1 cellular context compared by ENCODE assay signal in the genomic region with DNA sequence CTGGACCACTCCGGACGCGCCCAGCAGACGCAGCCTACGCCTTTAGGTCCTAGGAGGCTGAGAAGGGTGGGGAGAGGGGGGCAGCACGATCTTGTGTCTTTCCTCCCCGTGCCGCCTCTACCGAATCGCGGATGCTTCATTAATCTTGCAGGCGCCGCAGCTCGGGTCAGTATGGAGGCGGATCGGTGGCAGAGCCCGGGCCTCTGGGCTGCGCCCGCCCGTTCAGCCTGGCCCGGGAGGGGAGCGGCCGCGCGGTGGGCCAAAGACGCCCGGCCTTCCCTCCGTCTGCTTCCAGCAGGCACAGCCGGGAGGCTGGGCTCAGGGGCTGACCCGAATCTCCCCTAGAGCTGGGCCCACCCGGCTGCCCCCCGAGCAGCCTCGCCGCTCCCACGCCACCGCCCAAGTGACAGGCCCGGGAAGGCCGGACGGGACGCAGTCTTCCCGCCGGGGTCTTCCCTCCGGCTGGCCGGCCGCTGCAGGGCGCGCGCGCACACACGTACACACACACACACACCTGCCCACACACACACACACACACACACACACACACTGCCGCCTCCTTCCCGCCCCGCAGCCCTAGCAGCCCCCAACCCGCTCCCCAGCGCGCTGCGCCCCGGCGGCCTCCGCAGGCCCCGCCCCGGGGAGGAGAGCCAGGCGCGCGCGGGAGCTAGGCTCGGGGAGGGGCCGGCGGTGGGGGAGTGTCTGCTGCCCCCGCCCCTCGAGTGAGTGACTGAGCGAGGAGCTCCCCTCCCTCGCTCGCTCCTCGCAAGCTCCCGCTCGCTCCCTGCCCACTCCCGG.
TF ChIP-seq lines count a peak whose summit lies in the region.

A gene with protein sequence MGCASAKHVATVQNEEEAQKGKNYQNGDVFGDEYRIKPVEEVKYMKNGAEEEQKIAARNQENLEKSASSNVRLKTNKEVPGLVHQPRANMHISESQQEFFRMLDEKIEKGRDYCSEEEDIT (plus strand): TSS at position 759 of the 798 bp plus-strand sequence. CDS start 90,481 bp downstream, outside the sequence.

TF ChIP-seq in HepG2, 621 proteins besides CTCF, POLR2A, EP300 and RAD21 (continued from another document and continues in another):
- no peak for TF ChIP-seq ZNF337 (CRISPR knock-in tag; IDR thresholded peaks at IDR 0.05; ENCODE audit: borderline replicate concordance, low read depth)
- TF ChIP-seq TAF1 (CRISPR knock-in tag; IDR thresholded peaks at IDR 0.05), result no peak
- TF ChIP-seq SNAI1 (CRISPR knock-in tag; IDR thresholded peaks at IDR 0.05; ENCODE audit: borderline replicate concordance), result no peak
- peak; percentile 55 for TF ChIP-seq ZFX (CRISPR knock-in tag; IDR thresholded peaks at IDR 0.05; ENCODE audit: low read depth)
- TF ChIP-seq, protein P1, sequence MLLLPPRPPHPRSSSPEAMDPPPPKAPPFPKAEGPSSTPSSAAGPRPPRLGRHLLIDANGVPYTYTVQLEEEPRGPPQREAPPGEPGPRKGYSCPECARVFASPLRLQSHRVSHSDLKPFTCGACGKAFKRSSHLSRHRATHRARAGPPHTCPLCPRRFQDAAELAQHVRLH (CRISPR knock-in tag; IDR thresholded peaks at IDR 0.05; ENCODE audit: borderline replicate concordance, low read depth), result no peak
- TF ChIP-seq TOE1 (CRISPR knock-in tag; IDR thresholded peaks at IDR 0.05), result no peak
- no peak for TF ChIP-seq ZNF615 (CRISPR knock-in tag; IDR thresholded peaks at IDR 0.05; ENCODE audit: borderline replicate concordance)
- no peak for TF ChIP-seq SRSF4 (IDR thresholded peaks at IDR 0.05; ENCODE audit: low read depth, low read length, poor library complexity, severe bottlenecking)
- no peak for TF ChIP-seq AGO2 (optimal IDR thresholded peaks at IDR 0.05; ENCODE audit: low read depth, low read length)
- TF ChIP-seq KDM2A (CRISPR knock-in tag; IDR thresholded peaks at IDR 0.05; ENCODE audit: borderline replicate concordance, low read depth), result no peak
- TF ChIP-seq, protein P2, sequence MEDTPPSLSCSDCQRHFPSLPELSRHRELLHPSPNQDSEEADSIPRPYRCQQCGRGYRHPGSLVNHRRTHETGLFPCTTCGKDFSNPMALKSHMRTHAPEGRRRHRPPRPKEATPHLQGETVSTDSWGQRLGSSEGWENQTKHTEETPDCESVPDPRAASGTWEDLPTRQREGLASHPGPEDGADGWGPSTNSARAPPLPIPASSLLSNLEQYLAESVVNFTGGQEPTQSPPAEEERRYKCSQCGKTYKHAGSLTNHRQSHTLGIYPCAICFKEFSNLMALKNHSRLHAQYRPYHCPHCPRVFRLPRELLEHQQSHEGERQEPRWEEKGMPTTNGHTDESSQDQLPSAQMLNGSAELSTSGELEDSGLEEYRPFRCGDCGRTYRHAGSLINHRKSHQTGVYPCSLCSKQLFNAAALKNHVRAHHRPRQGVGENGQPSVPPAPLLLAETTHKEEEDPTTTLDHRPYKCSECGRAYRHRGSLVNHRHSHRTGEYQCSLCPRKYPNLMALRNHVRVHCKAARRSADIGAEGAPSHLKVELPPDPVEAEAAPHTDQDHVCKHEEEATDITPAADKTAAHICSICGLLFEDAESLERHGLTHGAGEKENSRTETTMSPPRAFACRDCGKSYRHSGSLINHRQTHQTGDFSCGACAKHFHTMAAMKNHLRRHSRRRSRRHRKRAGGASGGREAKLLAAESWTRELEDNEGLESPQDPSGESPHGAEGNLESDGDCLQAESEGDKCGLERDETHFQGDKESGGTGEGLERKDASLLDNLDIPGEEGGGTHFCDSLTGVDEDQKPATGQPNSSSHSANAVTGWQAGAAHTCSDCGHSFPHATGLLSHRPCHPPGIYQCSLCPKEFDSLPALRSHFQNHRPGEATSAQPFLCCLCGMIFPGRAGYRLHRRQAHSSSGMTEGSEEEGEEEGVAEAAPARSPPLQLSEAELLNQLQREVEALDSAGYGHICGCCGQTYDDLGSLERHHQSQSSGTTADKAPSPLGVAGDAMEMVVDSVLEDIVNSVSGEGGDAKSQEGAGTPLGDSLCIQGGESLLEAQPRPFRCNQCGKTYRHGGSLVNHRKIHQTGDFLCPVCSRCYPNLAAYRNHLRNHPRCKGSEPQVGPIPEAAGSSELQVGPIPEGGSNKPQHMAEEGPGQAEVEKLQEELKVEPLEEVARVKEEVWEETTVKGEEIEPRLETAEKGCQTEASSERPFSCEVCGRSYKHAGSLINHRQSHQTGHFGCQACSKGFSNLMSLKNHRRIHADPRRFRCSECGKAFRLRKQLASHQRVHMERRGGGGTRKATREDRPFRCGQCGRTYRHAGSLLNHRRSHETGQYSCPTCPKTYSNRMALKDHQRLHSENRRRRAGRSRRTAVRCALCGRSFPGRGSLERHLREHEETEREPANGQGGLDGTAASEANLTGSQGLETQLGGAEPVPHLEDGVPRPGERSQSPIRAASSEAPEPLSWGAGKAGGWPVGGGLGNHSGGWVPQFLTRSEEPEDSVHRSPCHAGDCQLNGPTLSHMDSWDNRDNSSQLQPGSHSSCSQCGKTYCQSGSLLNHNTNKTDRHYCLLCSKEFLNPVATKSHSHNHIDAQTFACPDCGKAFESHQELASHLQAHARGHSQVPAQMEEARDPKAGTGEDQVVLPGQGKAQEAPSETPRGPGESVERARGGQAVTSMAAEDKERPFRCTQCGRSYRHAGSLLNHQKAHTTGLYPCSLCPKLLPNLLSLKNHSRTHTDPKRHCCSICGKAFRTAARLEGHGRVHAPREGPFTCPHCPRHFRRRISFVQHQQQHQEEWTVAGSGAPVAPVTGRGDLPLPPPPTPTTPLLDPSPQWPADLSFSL (CRISPR knock-in tag; IDR thresholded peaks at IDR 0.05), result peak; percentile 81
- TF ChIP-seq RXRB (CRISPR knock-in tag; IDR thresholded peaks at IDR 0.05; ENCODE audit: borderline replicate concordance), result no peak
- no peak for TF ChIP-seq NFE2 (CRISPR knock-in tag; IDR thresholded peaks at IDR 0.05)
- TF ChIP-seq, protein P3, sequence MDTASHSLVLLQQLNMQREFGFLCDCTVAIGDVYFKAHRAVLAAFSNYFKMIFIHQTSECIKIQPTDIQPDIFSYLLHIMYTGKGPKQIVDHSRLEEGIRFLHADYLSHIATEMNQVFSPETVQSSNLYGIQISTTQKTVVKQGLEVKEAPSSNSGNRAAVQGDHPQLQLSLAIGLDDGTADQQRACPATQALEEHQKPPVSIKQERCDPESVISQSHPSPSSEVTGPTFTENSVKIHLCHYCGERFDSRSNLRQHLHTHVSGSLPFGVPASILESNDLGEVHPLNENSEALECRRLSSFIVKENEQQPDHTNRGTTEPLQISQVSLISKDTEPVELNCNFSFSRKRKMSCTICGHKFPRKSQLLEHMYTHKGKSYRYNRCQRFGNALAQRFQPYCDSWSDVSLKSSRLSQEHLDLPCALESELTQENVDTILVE (CRISPR knock-in tag; IDR thresholded peaks at IDR 0.05), result no peak
- TF ChIP-seq NFYB (CRISPR knock-in tag; IDR thresholded peaks at IDR 0.05), result no peak
- TF ChIP-seq, protein P4, sequence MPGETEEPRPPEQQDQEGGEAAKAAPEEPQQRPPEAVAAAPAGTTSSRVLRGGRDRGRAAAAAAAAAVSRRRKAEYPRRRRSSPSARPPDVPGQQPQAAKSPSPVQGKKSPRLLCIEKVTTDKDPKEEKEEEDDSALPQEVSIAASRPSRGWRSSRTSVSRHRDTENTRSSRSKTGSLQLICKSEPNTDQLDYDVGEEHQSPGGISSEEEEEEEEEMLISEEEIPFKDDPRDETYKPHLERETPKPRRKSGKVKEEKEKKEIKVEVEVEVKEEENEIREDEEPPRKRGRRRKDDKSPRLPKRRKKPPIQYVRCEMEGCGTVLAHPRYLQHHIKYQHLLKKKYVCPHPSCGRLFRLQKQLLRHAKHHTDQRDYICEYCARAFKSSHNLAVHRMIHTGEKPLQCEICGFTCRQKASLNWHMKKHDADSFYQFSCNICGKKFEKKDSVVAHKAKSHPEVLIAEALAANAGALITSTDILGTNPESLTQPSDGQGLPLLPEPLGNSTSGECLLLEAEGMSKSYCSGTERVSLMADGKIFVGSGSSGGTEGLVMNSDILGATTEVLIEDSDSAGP (CRISPR knock-in tag; IDR thresholded peaks at IDR 0.05; ENCODE audit: borderline replicate concordance), result peak; percentile 40; the same call in 1 of the 2 replicates
- peak; percentile 77 for TF ChIP-seq ATF7-NPFF (CRISPR knock-in tag; IDR thresholded peaks at IDR 0.05; ENCODE audit: low read depth)
- TF ChIP-seq ZBTB7B (CRISPR knock-in tag; IDR thresholded peaks at IDR 0.05), result 0 out of 2 replicates have a peak, but pooled peaks have one; percentile 17
- no peak for TF ChIP-seq ZKSCAN8 (CRISPR knock-in tag; IDR thresholded peaks at IDR 0.05; ENCODE audit: borderline replicate concordance)
- no peak for TF ChIP-seq DR1 (CRISPR knock-in tag; IDR thresholded peaks at IDR 0.05)
- TF ChIP-seq, protein P5, sequence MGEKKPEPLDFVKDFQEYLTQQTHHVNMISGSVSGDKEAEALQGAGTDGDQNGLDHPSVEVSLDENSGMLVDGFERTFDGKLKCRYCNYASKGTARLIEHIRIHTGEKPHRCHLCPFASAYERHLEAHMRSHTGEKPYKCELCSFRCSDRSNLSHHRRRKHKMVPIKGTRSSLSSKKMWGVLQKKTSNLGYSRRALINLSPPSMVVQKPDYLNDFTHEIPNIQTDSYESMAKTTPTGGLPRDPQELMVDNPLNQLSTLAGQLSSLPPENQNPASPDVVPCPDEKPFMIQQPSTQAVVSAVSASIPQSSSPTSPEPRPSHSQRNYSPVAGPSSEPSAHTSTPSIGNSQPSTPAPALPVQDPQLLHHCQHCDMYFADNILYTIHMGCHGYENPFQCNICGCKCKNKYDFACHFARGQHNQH (CRISPR knock-in tag; IDR thresholded peaks at IDR 0.05), result no peak
- TF ChIP-seq ZNF234 (CRISPR knock-in tag; conservative IDR thresholded peaks at IDR 0.05), result no peak
- TF ChIP-seq ZBTB21 (CRISPR knock-in tag; IDR thresholded peaks at IDR 0.05), result no peak
- no peak for TF ChIP-seq ZNF768 (CRISPR knock-in tag; IDR thresholded peaks at IDR 0.05)
- TF ChIP-seq GLI4 (CRISPR knock-in tag; IDR thresholded peaks at IDR 0.05; ENCODE audit: borderline replicate concordance), result no peak
- TF ChIP-seq, protein P6, sequence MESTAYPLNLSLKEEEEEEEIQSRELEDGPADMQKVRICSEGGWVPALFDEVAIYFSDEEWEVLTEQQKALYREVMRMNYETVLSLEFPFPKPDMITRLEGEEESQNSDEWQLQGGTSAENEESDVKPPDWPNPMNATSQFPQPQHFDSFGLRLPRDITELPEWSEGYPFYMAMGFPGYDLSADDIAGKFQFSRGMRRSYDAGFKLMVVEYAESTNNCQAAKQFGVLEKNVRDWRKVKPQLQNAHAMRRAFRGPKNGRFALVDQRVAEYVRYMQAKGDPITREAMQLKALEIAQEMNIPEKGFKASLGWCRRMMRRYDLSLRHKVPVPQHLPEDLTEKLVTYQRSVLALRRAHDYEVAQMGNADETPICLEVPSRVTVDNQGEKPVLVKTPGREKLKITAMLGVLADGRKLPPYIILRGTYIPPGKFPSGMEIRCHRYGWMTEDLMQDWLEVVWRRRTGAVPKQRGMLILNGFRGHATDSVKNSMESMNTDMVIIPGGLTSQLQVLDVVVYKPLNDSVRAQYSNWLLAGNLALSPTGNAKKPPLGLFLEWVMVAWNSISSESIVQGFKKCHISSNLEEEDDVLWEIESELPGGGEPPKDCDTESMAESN (CRISPR knock-in tag; conservative IDR thresholded peaks at IDR 0.05), result no peak
- TF ChIP-seq, protein P7, sequence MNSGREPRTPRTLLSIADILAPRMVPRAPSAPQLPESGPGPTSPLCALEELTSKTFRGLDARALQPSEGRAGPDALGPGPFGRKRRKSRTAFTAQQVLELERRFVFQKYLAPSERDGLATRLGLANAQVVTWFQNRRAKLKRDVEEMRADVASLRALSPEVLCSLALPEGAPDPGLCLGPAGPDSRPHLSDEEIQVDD (CRISPR knock-in tag; IDR thresholded peaks at IDR 0.05; ENCODE audit: borderline replicate concordance), result no peak
- TF ChIP-seq TP53 (CRISPR knock-in tag; conservative IDR thresholded peaks at IDR 0.05), result no peak
- TF ChIP-seq PCBP1 (IDR thresholded peaks at IDR 0.05; ENCODE audit: borderline replicate concordance, low read depth, low read length), result no peak
- TF ChIP-seq GABPB1 (CRISPR knock-in tag; IDR thresholded peaks at IDR 0.05), result peak; percentile 9; the same call in 1 of the 2 replicates
- TF ChIP-seq CBX5 (CRISPR knock-in tag; IDR thresholded peaks at IDR 0.05; ENCODE audit: borderline replicate concordance), result no peak
- TF ChIP-seq ZFY (CRISPR knock-in tag; IDR thresholded peaks at IDR 0.05), result peak; percentile 45; the same call in 1 of the 2 replicates
- TF ChIP-seq, protein P8, sequence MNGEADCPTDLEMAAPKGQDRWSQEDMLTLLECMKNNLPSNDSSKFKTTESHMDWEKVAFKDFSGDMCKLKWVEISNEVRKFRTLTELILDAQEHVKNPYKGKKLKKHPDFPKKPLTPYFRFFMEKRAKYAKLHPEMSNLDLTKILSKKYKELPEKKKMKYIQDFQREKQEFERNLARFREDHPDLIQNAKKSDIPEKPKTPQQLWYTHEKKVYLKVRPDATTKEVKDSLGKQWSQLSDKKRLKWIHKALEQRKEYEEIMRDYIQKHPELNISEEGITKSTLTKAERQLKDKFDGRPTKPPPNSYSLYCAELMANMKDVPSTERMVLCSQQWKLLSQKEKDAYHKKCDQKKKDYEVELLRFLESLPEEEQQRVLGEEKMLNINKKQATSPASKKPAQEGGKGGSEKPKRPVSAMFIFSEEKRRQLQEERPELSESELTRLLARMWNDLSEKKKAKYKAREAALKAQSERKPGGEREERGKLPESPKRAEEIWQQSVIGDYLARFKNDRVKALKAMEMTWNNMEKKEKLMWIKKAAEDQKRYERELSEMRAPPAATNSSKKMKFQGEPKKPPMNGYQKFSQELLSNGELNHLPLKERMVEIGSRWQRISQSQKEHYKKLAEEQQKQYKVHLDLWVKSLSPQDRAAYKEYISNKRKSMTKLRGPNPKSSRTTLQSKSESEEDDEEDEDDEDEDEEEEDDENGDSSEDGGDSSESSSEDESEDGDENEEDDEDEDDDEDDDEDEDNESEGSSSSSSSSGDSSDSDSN (CRISPR knock-in tag; IDR thresholded peaks at IDR 0.05), result no peak; the same call in 1 of the 2 replicates
- TF ChIP-seq, protein P9, sequence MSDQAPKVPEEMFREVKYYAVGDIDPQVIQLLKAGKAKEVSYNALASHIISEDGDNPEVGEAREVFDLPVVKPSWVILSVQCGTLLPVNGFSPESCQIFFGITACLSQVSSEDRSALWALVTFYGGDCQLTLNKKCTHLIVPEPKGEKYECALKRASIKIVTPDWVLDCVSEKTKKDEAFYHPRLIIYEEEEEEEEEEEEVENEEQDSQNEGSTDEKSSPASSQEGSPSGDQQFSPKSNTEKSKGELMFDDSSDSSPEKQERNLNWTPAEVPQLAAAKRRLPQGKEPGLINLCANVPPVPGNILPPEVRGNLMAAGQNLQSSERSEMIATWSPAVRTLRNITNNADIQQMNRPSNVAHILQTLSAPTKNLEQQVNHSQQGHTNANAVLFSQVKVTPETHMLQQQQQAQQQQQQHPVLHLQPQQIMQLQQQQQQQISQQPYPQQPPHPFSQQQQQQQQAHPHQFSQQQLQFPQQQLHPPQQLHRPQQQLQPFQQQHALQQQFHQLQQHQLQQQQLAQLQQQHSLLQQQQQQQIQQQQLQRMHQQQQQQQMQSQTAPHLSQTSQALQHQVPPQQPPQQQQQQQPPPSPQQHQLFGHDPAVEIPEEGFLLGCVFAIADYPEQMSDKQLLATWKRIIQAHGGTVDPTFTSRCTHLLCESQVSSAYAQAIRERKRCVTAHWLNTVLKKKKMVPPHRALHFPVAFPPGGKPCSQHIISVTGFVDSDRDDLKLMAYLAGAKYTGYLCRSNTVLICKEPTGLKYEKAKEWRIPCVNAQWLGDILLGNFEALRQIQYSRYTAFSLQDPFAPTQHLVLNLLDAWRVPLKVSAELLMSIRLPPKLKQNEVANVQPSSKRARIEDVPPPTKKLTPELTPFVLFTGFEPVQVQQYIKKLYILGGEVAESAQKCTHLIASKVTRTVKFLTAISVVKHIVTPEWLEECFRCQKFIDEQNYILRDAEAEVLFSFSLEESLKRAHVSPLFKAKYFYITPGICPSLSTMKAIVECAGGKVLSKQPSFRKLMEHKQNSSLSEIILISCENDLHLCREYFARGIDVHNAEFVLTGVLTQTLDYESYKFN (CRISPR knock-in tag; conservative IDR thresholded peaks at IDR 0.05), result no peak
- no peak for TF ChIP-seq ATAD3A (CRISPR knock-in tag; IDR thresholded peaks at IDR 0.05)
- no peak for TF ChIP-seq BORCS8-MEF2B (CRISPR knock-in tag; IDR thresholded peaks at IDR 0.05)
